In the genomic region with DNA sequence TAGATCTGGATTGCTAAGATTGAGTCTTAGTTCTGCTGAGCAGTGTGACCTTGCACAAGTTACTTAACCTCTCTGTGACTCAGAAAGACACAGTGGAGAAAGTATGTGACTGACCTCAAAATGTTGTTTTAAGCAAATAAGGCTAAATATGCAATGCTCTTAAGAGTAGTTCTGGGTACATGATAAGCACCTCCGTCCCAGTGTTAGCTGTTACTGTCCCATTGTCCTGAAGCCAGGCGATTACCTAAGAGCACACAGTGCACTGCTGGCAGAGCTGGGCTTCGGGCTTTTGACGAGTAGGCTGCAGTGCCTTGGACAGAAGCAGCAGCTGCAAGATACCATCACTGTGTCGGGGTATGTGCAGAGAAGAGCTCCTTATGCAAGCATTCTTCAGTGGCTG, we compare ENCODE assay signal across 29 cellular contexts. TPM values are rescaled to one million over a fixed set of nuclear protein-coding genes. Genes with fewer than 3 reads are reported as not detected.
DNase-seq lines count a peak whose midpoint lies in the region; TF ChIP-seq lines count a peak whose summit lies in the region.
"Had no signal": no experiment of that assay in that cellular context is flagged by ENCODE, and none has a peak within 500 bp of the region (broad histone marks: within the 10 kb centered on the region; RNA-seq: fewer than 3 reads in every experiment).

No MANE protein-coding gene starts in this region.

- H3K27me3 ChIP-seq in transverse colon, result no peaks in the 10 kb centered on the region
- H3K27me3 ChIP-seq: pancreas had no signal

- no peak for TF ChIP-seq POLR2A in transverse colon (IDR thresholded peaks at IDR 0.05)

- DNase-seq in HCEC 1CT (peak; percentile 73), chondrocyte (ENCODE audit: low spot score) (no peak), fibroblast of the conjunctiva (ENCODE audit: low read depth) (peak; percentile 34), transverse colon (no peak), cerebellar nuclear complex (lab: John Stamatoyannopoulos, UW) (no peak), activated gamma-delta T cell treated with Interleukin-2 at 50 U/mL for 16 hours (no peak), anterior cingulate cortex (lab: John Stamatoyannopoulos, UW) (no peak), SIG-M5 treated with dmso at 0.1 percent for 504 hours (lab: John Stamatoyannopoulos, UW; ENCODE audit: unreplicated experiment) (no peak)
- DNase-seq: activated CD4-positive, alpha-beta T cell treated with anti-CD3 and anti-CD28 coated beads, Interleukin-2, amount 50 U/mL, for 1 hour; activated naive CD4-positive, alpha-beta T cell treated with anti-CD3 and anti-CD28 coated beads for 36 hours; amygdala; DND-41; GOT3; NCI-H1092; NCI-H187 treated with DMSO at 0.1 percent for 48 hours; NCI-H2171 treated with DMSO at 0.1 percent for 48 hours; NCI-H524 treated with DMSO at 0.1 percent for 48 hours; NK-92 treated with Interleukin-12 subunit alpha and Interleukin-12 subunit beta, amount 100 ng/mL, for 24 hours; pancreas; PC-9; retina; Right ventricle myocardium superior; T-helper 9 cell had no signal

- H3K27ac ChIP-seq in transverse colon, result peak overlapping the region in 3 of 4 donors; percentile 32 to 40 (median 34)
- H3K27ac ChIP-seq: C4-2B, hepatocyte, pancreas, PC-9 had no signal

- peaks cover under 1% of the 10 kb centered on the region for H3K9me3 Mint-ChIP-seq in chondrocyte (ENCODE audit: low read depth)
- H3K9me3 Mint-ChIP-seq: activated naive CD4-positive, alpha-beta T cell treated with anti-CD3 and anti-CD28 coated beads for 36 hours; neural crest cell; type B pancreatic cell had no signal

- no peak for TF ChIP-seq EP300 in transverse colon (IDR thresholded peaks at IDR 0.05; ENCODE audit: low read depth)

- peaks cover 2% of the 10 kb centered on the region for H3K36me3 Mint-ChIP-seq in chondrocyte (ENCODE audit: low read depth)
- H3K36me3 Mint-ChIP-seq: type B pancreatic cell had no signal

- peaks cover 6% of the 10 kb centered on the region for H3K4me1 Mint-ChIP-seq in chondrocyte (ENCODE audit: low read depth)

- intact Hi-C loops in transverse colon (cut with DNase I; ENCODE audit: low total_unique reads), result no loop called here

- no peaks in the 10 kb centered on the region for H3K36me3 ChIP-seq in transverse colon
- H3K36me3 ChIP-seq: pancreas had no signal

- no peak for TF ChIP-seq CTCF in chondrocyte (IDR thresholded peaks at IDR 0.05)
- no peak for TF ChIP-seq CTCF in transverse colon (IDR thresholded peaks at IDR 0.05)

- H3K9me3 ChIP-seq in transverse colon, result no peaks in the 10 kb centered on the region
- H3K9me3 ChIP-seq: pancreas had no signal

- H3K4me3 Mint-ChIP-seq in chondrocyte (ENCODE audit: unreplicated experiment), result no peak overlapping the region
- H3K4me3 Mint-ChIP-seq: activated naive CD4-positive, alpha-beta T cell treated with anti-CD3 and anti-CD28 coated beads for 36 hours; neural crest cell; type B pancreatic cell had no signal

- peaks cover 74% of the 10 kb centered on the region for H3K27me3 Mint-ChIP-seq in chondrocyte (ENCODE audit: low read depth)

- WGBS in transverse colon (ENCODE audit: low coverage in 1 of 2), 2 donors, result 20 to 57% methylated on average over 1 to 5 of the region's 5 CpGs

- in situ Hi-C loops in transverse colon (cut with MboI; ENCODE audit: low pct_ligation_motif_present in 1 of 4, low pct_unique_long_range_greater_than_20kb in 1 of 4, low sequenced_read_pairs in 3 of 4), result no loop called here

- H3K27ac Mint-ChIP-seq in chondrocyte (ENCODE audit: unreplicated experiment), result peak overlapping the region; percentile 8
- H3K27ac Mint-ChIP-seq: activated naive CD4-positive, alpha-beta T cell treated with anti-CD3 and anti-CD28 coated beads for 36 hours; type B pancreatic cell had no signal

- H3K4me3 ChIP-seq in transverse colon, result no peak overlapping the region
- H3K4me3 ChIP-seq: GM12878, hepatocyte, pancreas, PC-9, smooth muscle cell had no signal

- peaks cover 0 to 6% (median 0%) of the 10 kb centered on the region in 4 donors for H3K4me1 ChIP-seq in transverse colon
- H3K4me1 ChIP-seq: pancreas had no signal

RNA-seq across cellular contexts. Expression of a gene that starts 32.7 kb away (rescaled TPM):
- total RNA-seq in chondrocyte (not detected in 3 replicates), transverse colon (10 to 100 TPM; 10.8 to 44.1 (median 23.4) TPM)
- total RNA-seq: activated naive CD4-positive, alpha-beta T cell treated with anti-CD3 and anti-CD28 coated beads for 36 hours; GM12878; neural crest cell; PC-9 had no signal

Comparison
In these comparisons a context has a peak if more than half of its experiments do, and no peak if none do; other contexts are left out.
1. DNase-seq: peak in HCEC 1CT (single experiment) and fibroblast of the conjunctiva (single experiment); none in chondrocyte (single experiment), transverse colon (single experiment), cerebellar nuclear complex (0 of 2), activated gamma-delta T cell treated with Interleukin-2 at 50 U/mL for 16 hours (single experiment), anterior cingulate cortex (0 of 58) and SIG-M5 treated with dmso at 0.1 percent for 504 hours (single experiment).
2. RNA of a gene that starts 32.7 kb away (total RNA-seq): 10.8 to 44.1 TPM in transverse colon; not detected in chondrocyte; every median in the first group is over 10 times any median in the second.